In genomic region chr18:45324489-45325111, GRCh38 we compare ENCODE assay signal across 12 cellular contexts.
DNase-seq lines count a peak whose midpoint lies in the region; ATAC-seq, FAIRE-seq and TF ChIP-seq lines count a peak whose summit lies in the region.
"Had no signal": no experiment of that assay in that cellular context is flagged by ENCODE, and none has a peak within 500 bp of the region (broad histone marks: within the 10 kb centered on the region; RNA-seq: fewer than 3 reads in every experiment).

No MANE protein-coding gene starts in this region.

- H3K9me3 Mint-ChIP-seq in effector memory CD8-positive, alpha-beta T cell: peaks cover 0 to 1% of the 10 kb centered on the region in 2 donors
- peaks cover 0 to 1% (median 0%) of the 10 kb centered on the region in 9 donors for H3K9me3 Mint-ChIP-seq in naive thymus-derived CD8-positive, alpha-beta T cell

- BruUV-seq in HepG2 (replicated peaks; lab: Mats Ljungman, UMichigan): no TSS peak

- H3K4me1 Mint-ChIP-seq in effector memory CD8-positive, alpha-beta T cell (ENCODE audit: low read depth in 2 of 2): no peaks in the 10 kb centered on the region
- no peaks in the 10 kb centered on the region for H3K4me1 Mint-ChIP-seq in naive thymus-derived CD8-positive, alpha-beta T cell

- H3K36me3 Mint-ChIP-seq in effector memory CD8-positive, alpha-beta T cell (ENCODE audit: insufficient read depth): peaks cover 3% of the 10 kb centered on the region
- H3K36me3 Mint-ChIP-seq in naive thymus-derived CD8-positive, alpha-beta T cell: no peaks in the 10 kb centered on the region

- H3K9me3 ChIP-seq in liver (ENCODE audit: control insufficient read depth in 4 of 4, low read length in 3 of 4) (no peaks in the 10 kb centered on the region), HepG2 (ENCODE audit: low read length) (no peaks in the 10 kb centered on the region)
- H3K9me3 ChIP-seq: BLaER1, heart right ventricle had no signal

- H3K79me2 ChIP-seq in HepG2 (ENCODE audit: insufficient read depth, low read length): no peaks in the 10 kb centered on the region

- H3K27me3 ChIP-seq in liver (ENCODE audit: control insufficient read depth in 4 of 4, insufficient read depth in 4 of 4, low read length in 3 of 4) (no peaks in the 10 kb centered on the region), HepG2 (ENCODE audit: control insufficient read depth in 1 of 2, insufficient read depth in 2 of 2, low read length in 2 of 2) (no peaks in the 10 kb centered on the region)
- H3K27me3 ChIP-seq: BLaER1, heart right ventricle had no signal

- no peaks in the 10 kb centered on the region for H3K36me3 ChIP-seq in liver (ENCODE audit: control insufficient read depth in 4 of 4, insufficient read depth in 3 of 4, low read depth in 1 of 4, low read length in 3 of 4)
- H3K36me3 ChIP-seq in HepG2 (replicated peaks in 1 of 2; ENCODE audit: control insufficient read depth in 1 of 2, insufficient read depth in 2 of 2, low read length in 2 of 2): no peaks in the 10 kb centered on the region
- H3K36me3 ChIP-seq: BLaER1, heart right ventricle had no signal

- H3K4me2 ChIP-seq in HepG2 (ENCODE audit: low read depth, low read length): no peak overlapping the region
- H3K4me2 ChIP-seq: BLaER1 had no signal

- intact Hi-C loops in HepG2 (cut with micrococcal nuclease; ENCODE audit: unreplicated experiment): no loop called here

- TF ChIP-seq RAD21 in liver (IDR thresholded peaks at IDR 0.05): peak; percentile 36 to 51
- no peak for TF ChIP-seq RAD21 in HepG2 (CRISPR knock-in tag; IDR thresholded peaks at IDR 0.05)

- no peak for FAIRE-seq in HepG2 (lab: Jason Lieb, UNC)

- peaks cover 37 to 40% of the 10 kb centered on the region in 2 donors for H3K27me3 Mint-ChIP-seq in effector memory CD8-positive, alpha-beta T cell
- peaks cover 0 to 13% (median 4%) of the 10 kb centered on the region in 5 donors for H3K27me3 Mint-ChIP-seq in naive thymus-derived CD8-positive, alpha-beta T cell

- WGBS in liver: 25% methylated on average over 10 of the region's 10 CpGs
- 11% methylated on average over 10 of the region's 10 CpGs for WGBS in HepG2 (ENCODE audit: low lambda C conversion rate)

- no peak overlapping the region for H3K27ac Mint-ChIP-seq in effector memory CD8-positive, alpha-beta T cell
- H3K27ac Mint-ChIP-seq in naive thymus-derived CD8-positive, alpha-beta T cell: no peak overlapping the region

- no peak for TF ChIP-seq POLR2A in HepG2 (IDR thresholded peaks at IDR 0.05; ENCODE audit: insufficient read depth in 1 of 2, low read depth in 2 of 2, low read length in 2 of 2)

- H3K4me3 ChIP-seq in liver (ENCODE audit: low read depth in 1 of 3, low read length in 3 of 3) (peak overlapping the region; percentile 0 to 33 (median 16)), HepG2 (replicated peaks in 1 of 3; ENCODE audit: insufficient read depth in 1 of 3, low read depth in 2 of 3, low read length in 3 of 3) (no peak overlapping the region), epithelial cell of esophagus (ENCODE audit: low read length) (no peak overlapping the region)
- H3K4me3 ChIP-seq: BLaER1, heart right ventricle had no signal

- in situ Hi-C loops in HepG2 (cut with HindIII; ENCODE audit: extremely low pct_ligation_motif_present, low pct_unique_long_range_greater_than_20kb): no loop called here

- no peak for TF ChIP-seq EP300 in HepG2 (IDR thresholded peaks at IDR 0.05; ENCODE audit: low read depth in 2 of 2, low read length in 2 of 2)
- no peak for TF ChIP-seq EP300 in HepG2 (CRISPR knock-in tag; IDR thresholded peaks at IDR 0.05; ENCODE audit: borderline replicate concordance)

- DNase-seq in HepG2 (ENCODE audit: low spot score) (no peak), epithelial cell of esophagus (ENCODE audit: low read depth) (peak; percentile 80), mucosa of gallbladder (ENCODE audit: low spot score) (peak; percentile 12), GM19238 (ENCODE audit: insufficient read length, low spot score) (no peak)
- DNase-seq in effector memory CD8-positive, alpha-beta T cell: no peak
- DNase-seq in naive thymus-derived CD8-positive, alpha-beta T cell: no peak
- DNase-seq in activated CD4-positive, CD25-positive, alpha-beta regulatory T cell (lab: John Stamatoyannopoulos, UW): no peak
- DNase-seq: stimulated activated CD4-positive, alpha-beta T cell treated with anti-CD3 and anti-CD28 coated beads, Interleukin-4, amount 100 ng/mL, for 24 hours had no signal

- H2AFZ ChIP-seq in HepG2 (ENCODE audit: low read length): no peak overlapping the region

- H3K9ac ChIP-seq in liver (ENCODE audit: low read depth in 1 of 2, low read length in 2 of 2) (no peak overlapping the region), HepG2 (ENCODE audit: insufficient read depth, low read depth, low read length) (no peak overlapping the region)
- H3K9ac ChIP-seq: BLaER1 had no signal

- ATAC-seq in HepG2: no peak
- ATAC-seq in effector memory CD8-positive, alpha-beta T cell (replicated peaks): no peak
- ATAC-seq in naive thymus-derived CD8-positive, alpha-beta T cell: no peak
- ATAC-seq: Panc1 had no signal

- H3K4me1 ChIP-seq in liver (ENCODE audit: control insufficient read depth in 4 of 4, insufficient read depth in 4 of 4, low read length in 3 of 4) (peaks cover 10 to 54% (median 36%) of the 10 kb centered on the region in 4 donors), HepG2 (ENCODE audit: insufficient read depth, low read length) (no peaks in the 10 kb centered on the region)
- H3K4me1 ChIP-seq: BLaER1 had no signal

- H4K20me1 ChIP-seq in HepG2 (ENCODE audit: insufficient read depth, low read length): no peaks in the 10 kb centered on the region
- H4K20me1 ChIP-seq: BLaER1 had no signal

- TF ChIP-seq CTCF in liver (IDR thresholded peaks at IDR 0.05; ENCODE audit: low read depth, low read length, missing input control) (no peak), HepG2 (CRISPR knock-in tag; IDR thresholded peaks at IDR 0.05) (no peak), epithelial cell of esophagus (IDR thresholded peaks at IDR 0.05; ENCODE audit: insufficient read depth, low read depth, low read length, missing control alignments) (no peak)

- CTCF ChIA-PET in HepG2 (lab: Yijun Ruan, JAX; ENCODE audit: low intra/inter-chr PET ratio, low total read pairs): no interaction called here

- H3K27ac ChIP-seq in liver (ENCODE audit: low read depth in 1 of 2, low read length in 2 of 2): peak overlapping the region; percentile 69 to 70
- no peak overlapping the region for H3K27ac ChIP-seq in HepG2 (ENCODE audit: extremely low read length, insufficient read depth, low read length)
- H3K27ac ChIP-seq: BLaER1 had no signal

- no peak overlapping the region for H3K4me3 Mint-ChIP-seq in effector memory CD8-positive, alpha-beta T cell
- no peak overlapping the region for H3K4me3 Mint-ChIP-seq in naive thymus-derived CD8-positive, alpha-beta T cell

- POLR2A ChIA-PET in HepG2 (lab: Yijun Ruan, JAX): no interaction called here
- POLR2A ChIA-PET in naive thymus-derived CD8-positive, alpha-beta T cell (lab: Charles Lee): no interaction called here

TF ChIP-seq in liver, 16 proteins besides CTCF, POLR2A, EP300 and RAD21 (continues in another document):
- TF ChIP-seq RXRA (IDR thresholded peaks at IDR 0.05) (peak; percentile 91 to 97), NR2F2 (IDR thresholded peaks at IDR 0.05) (peak; percentile 93), GABPA (IDR thresholded peaks at IDR 0.05 in 1 of 2, conservative IDR thresholded peaks at IDR 0.05 in 1 of 2) (peak in 1 of 2 donors; percentile 47), ZBTB33 (IDR thresholded peaks at IDR 0.05) (peak; percentile 57), JUND (IDR thresholded peaks at IDR 0.05) (peak in 1 of 2 donors; percentile 87)
- TF ChIP-seq, protein P1, sequence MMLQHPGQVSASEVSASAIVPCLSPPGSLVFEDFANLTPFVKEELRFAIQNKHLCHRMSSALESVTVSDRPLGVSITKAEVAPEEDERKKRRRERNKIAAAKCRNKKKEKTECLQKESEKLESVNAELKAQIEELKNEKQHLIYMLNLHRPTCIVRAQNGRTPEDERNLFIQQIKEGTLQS (IDR thresholded peaks at IDR 0.05): no peak

TF ChIP-seq in HepG2, 621 proteins besides CTCF, POLR2A, EP300 and RAD21 (continues in another document):
- TF ChIP-seq, protein P2, sequence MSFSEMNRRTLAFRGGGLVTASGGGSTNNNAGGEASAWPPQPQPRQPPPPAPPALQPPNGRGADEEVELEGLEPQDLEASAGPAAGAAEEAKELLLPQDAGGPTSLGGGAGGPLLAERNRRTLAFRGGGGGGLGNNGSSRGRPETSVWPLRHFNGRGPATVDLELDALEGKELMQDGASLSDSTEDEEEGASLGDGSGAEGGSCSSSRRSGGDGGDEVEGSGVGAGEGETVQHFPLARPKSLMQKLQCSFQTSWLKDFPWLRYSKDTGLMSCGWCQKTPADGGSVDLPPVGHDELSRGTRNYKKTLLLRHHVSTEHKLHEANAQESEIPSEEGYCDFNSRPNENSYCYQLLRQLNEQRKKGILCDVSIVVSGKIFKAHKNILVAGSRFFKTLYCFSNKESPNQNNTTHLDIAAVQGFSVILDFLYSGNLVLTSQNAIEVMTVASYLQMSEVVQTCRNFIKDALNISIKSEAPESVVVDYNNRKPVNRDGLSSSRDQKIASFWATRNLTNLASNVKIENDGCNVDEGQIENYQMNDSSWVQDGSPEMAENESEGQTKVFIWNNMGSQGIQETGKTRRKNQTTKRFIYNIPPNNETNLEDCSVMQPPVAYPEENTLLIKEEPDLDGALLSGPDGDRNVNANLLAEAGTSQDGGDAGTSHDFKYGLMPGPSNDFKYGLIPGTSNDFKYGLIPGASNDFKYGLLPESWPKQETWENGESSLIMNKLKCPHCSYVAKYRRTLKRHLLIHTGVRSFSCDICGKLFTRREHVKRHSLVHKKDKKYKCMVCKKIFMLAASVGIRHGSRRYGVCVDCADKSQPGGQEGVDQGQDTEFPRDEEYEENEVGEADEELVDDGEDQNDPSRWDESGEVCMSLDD (CRISPR knock-in tag; IDR thresholded peaks at IDR 0.05; ENCODE audit: borderline replicate concordance): no peak
- TF ChIP-seq, protein P3, sequence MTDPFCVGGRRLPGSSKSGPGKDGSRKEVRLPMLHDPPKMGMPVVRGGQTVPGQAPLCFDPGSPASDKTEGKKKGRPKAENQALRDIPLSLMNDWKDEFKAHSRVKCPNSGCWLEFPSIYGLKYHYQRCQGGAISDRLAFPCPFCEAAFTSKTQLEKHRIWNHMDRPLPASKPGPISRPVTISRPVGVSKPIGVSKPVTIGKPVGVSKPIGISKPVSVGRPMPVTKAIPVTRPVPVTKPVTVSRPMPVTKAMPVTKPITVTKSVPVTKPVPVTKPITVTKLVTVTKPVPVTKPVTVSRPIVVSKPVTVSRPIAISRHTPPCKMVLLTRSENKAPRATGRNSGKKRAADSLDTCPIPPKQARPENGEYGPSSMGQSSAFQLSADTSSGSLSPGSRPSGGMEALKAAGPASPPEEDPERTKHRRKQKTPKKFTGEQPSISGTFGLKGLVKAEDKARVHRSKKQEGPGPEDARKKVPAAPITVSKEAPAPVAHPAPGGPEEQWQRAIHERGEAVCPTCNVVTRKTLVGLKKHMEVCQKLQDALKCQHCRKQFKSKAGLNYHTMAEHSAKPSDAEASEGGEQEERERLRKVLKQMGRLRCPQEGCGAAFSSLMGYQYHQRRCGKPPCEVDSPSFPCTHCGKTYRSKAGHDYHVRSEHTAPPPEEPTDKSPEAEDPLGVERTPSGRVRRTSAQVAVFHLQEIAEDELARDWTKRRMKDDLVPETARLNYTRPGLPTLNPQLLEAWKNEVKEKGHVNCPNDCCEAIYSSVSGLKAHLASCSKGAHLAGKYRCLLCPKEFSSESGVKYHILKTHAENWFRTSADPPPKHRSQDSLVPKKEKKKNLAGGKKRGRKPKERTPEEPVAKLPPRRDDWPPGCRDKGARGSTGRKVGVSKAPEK (CRISPR knock-in tag; IDR thresholded peaks at IDR 0.05; ENCODE audit: borderline replicate concordance): no peak

Comparison
In these comparisons a context has a peak if more than half of its experiments do, and no peak if none do; other contexts are left out.
1. H3K4me3 ChIP-seq: peak in liver (3 of 3); none in HepG2 (0 of 3) and epithelial cell of esophagus (single experiment).
2. DNase-seq: peak in epithelial cell of esophagus (single experiment) and mucosa of gallbladder (single experiment); none in HepG2 (single experiment), effector memory CD8-positive, alpha-beta T cell (0 of 3), GM19238 (single experiment), naive thymus-derived CD8-positive, alpha-beta T cell (0 of 10) and activated CD4-positive, CD25-positive, alpha-beta regulatory T cell (0 of 4).